In genomic region chr12:64796205-64796845, GRCh38 we compare ENCODE assay signal across 8 cellular contexts. TPM values are rescaled to one million over a fixed set of nuclear protein-coding genes. Genes with fewer than 3 reads are reported as not detected.
DNase-seq lines count a peak whose midpoint lies in the region; ATAC-seq and TF ChIP-seq lines count a peak whose summit lies in the region.

No MANE protein-coding gene starts in this region.

- TF ChIP-seq EP300 in tibial nerve (IDR thresholded peaks at IDR 0.05), result no peak

- TF ChIP-seq CTCF in Calu3 (IDR thresholded peaks at IDR 0.05; ENCODE audit: unreplicated experiment), result peak; percentile 69
- peak; percentile 45 for TF ChIP-seq CTCF in GM20000 (IDR thresholded peaks at IDR 0.05; ENCODE audit: extremely low read depth, missing control alignments)
- TF ChIP-seq CTCF in epithelial cell of esophagus (IDR thresholded peaks at IDR 0.05; ENCODE audit: insufficient read depth, low read depth, low read length, missing control alignments), result peak; percentile 78
- TF ChIP-seq CTCF in tibial nerve (IDR thresholded peaks at IDR 0.05), result peak; percentile 54 to 79 (median 61)

- DNase-seq in Calu3, result peak; percentile 88
- DNase-seq in GM20000 (ENCODE audit: low spot score), result peak; percentile 65
- peak; percentile 27 for DNase-seq in NCI-H524 treated with DMSO at 0.1 percent for 48 hours (lab: John Stamatoyannopoulos, UW)
- peak; percentile 66 for DNase-seq in activated CD4-positive, alpha-beta T cell treated with anti-CD3 and anti-CD28 coated beads for 48 hours
- peak; percentile 96 for DNase-seq in epithelial cell of esophagus (ENCODE audit: low read depth)
- peak; percentile 63 for DNase-seq in naive B cell
- peak in 1 of 2 donors; percentile 81 for DNase-seq in tibial nerve (ENCODE audit: low spot score in 2 of 2)

- H3K27ac Mint-ChIP-seq in Calu3 (ENCODE audit: unreplicated experiment), result no peak overlapping the region
- no peak overlapping the region for H3K27ac Mint-ChIP-seq in naive B cell

- H3K4me1 Mint-ChIP-seq in Calu3 (ENCODE audit: low read depth, unreplicated experiment) (peaks cover 44% of the 10 kb centered on the region), naive B cell (peaks cover 0 to 3% (median 0%) of the 10 kb centered on the region in 3 donors)

- H3K9me3 ChIP-seq in tibial nerve, result no peaks in the 10 kb centered on the region

- TF ChIP-seq POLR2A in tibial nerve (IDR thresholded peaks at IDR 0.05), result no peak

- H3K9me3 Mint-ChIP-seq in Calu3 (ENCODE audit: low read depth, unreplicated experiment) (no peaks in the 10 kb centered on the region), naive B cell (peaks cover 0 to 3% (median 0%) of the 10 kb centered on the region in 7 donors)

- H3K36me3 ChIP-seq in tibial nerve, result no peaks in the 10 kb centered on the region

- intact Hi-C loops in Calu3 (cut with micrococcal nuclease; ENCODE audit: unreplicated experiment), result loop anchor here (2.0 kb wide), 2 partner anchors 94 to 326 kb away; no protein-coding TSS in a partner anchor

- H3K36me3 Mint-ChIP-seq in Calu3 (ENCODE audit: insufficient read depth, unreplicated experiment), result no peaks in the 10 kb centered on the region
- H3K36me3 Mint-ChIP-seq in naive B cell, result no peaks in the 10 kb centered on the region

- 41 to 55% methylated on average over 5 of the region's 5 CpGs for WGBS in tibial nerve, 2 donors

- ATAC-seq in HG03571 (IDR thresholded peaks at IDR 0.05; ENCODE audit: unreplicated experiment) (peak; percentile 57), naive B cell (ENCODE audit: low read depth in 2 of 2) (peak; percentile 85 to 96)

- H3K27me3 ChIP-seq in tibial nerve, result no peaks in the 10 kb centered on the region

- CTCF ChIA-PET in Calu3 (lab: Charles Lee), result interaction anchor here (0.6 to 2.1 kb wide), 16 partner anchors 11 to 330 kb away, joined by 3 to 17 read pairs (median 4); partner anchors contain the start of gene TBC1D30

- no peak overlapping the region for H3K4me3 ChIP-seq in epithelial cell of esophagus (ENCODE audit: low read length)
- H3K4me3 ChIP-seq in tibial nerve, result no peak overlapping the region

- no TSS peak for BruUV-seq in Calu3 (replicated peaks; lab: Mats Ljungman, UMichigan)

- H3K4me3 Mint-ChIP-seq in Calu3 (ENCODE audit: low read depth, unreplicated experiment), result no peak overlapping the region
- H3K4me3 Mint-ChIP-seq in naive B cell, result no peak overlapping the region

- H3K4me1 ChIP-seq in tibial nerve, result peaks cover 0 to 5% (median 0%) of the 10 kb centered on the region in 4 donors

- no peaks in the 10 kb centered on the region for H3K27me3 Mint-ChIP-seq in Calu3 (ENCODE audit: unreplicated experiment)
- peaks cover 15 to 49% (median 45%) of the 10 kb centered on the region in 3 donors for H3K27me3 Mint-ChIP-seq in naive B cell

- H3K27ac ChIP-seq in tibial nerve, result no peak overlapping the region

RNA-seq across cellular contexts. Expression of gene TBC1D30, which starts 28.1 kb away (rescaled TPM):
- 21.4 and 29.4 TPM in 2 replicates for total RNA-seq in Calu3 (2022)
- polyA plus RNA-seq in naive B cell (ENCODE audit: low read depth in 6 of 6), result 1 to 10 TPM in 1 of 6 donors, under 1 TPM in 1, not detected in 4; 0.92 to 1.1 TPM
- 10 to 100 TPM in 1 of 4 donors, 1 to 10 TPM in 3; 2.5 to 11.4 (median 6.6) TPM for total RNA-seq in tibial nerve

RNA-seq across cellular contexts. Expression of gene GNS, which starts 37.1 kb away (rescaled TPM):
- total RNA-seq in Calu3 (2022) (85.1 and 93.5 TPM in 2 replicates), tibial nerve (10 to 100 TPM; 72.2 to 88.4 (median 81.4) TPM)
- polyA plus RNA-seq in naive B cell (ENCODE audit: low read depth in 6 of 6), result 10 to 100 TPM; 22.9 to 41.5 (median 27.7) TPM
